In the genomic region with DNA sequence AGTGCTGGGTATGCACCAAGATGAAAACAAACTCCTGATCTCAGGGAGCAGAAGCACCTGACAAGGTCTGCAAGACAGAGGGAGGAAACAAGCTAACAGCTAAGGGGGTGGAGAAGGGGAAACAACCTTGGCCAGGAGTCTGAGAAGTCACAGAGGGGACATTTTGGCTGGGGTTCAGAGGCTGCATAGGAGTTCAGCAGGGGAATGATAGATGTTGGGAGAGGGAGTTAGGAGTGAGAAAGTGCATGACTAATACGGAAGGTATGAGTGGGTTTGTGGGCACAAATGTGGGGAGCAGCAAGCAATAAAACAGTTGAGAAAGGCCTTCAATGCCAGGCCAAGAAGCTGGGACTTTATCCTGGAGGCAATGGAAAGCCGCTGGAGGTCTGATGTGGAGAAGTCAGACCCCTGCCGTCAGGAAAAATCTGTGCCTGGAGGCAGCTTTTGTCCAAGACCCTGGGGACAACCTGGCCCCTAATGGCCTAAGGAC, we compare ENCODE assay signal across 11 cellular contexts. TPM values are rescaled to one million over a fixed set of nuclear protein-coding genes. Genes with fewer than 3 reads are reported as not detected.
DNase-seq lines count a peak whose midpoint lies in the region; ATAC-seq, FAIRE-seq and TF ChIP-seq lines count a peak whose summit lies in the region.
"Had no signal": no experiment of that assay in that cellular context is flagged by ENCODE, and none has a peak within 500 bp of the region (broad histone marks: within the 10 kb centered on the region; RNA-seq: fewer than 3 reads in every experiment).

No MANE protein-coding gene starts in this region.

- H3K36me3 ChIP-seq in A673 (ENCODE audit: insufficient read depth, low read length, poor library complexity, severe bottlenecking) (peaks cover 40% of the 10 kb centered on the region), ascending aorta (peaks cover 29 to 39% of the 10 kb centered on the region in 2 donors), keratinocyte (ENCODE audit: control insufficient read depth in 2 of 2, extremely low read depth in 1 of 2, insufficient read depth in 2 of 2, low read length in 2 of 2) (peaks cover 48 to 77% of the 10 kb centered on the region in 2 experiments)

- H3K9me3 ChIP-seq in A673 (ENCODE audit: low read depth, low read length, poor library complexity, severe bottlenecking) (no peaks in the 10 kb centered on the region), ascending aorta (no peaks in the 10 kb centered on the region), keratinocyte (ENCODE audit: control insufficient read depth, low read depth, low read length) (no peaks in the 10 kb centered on the region)

- no peaks in the 10 kb centered on the region for H3K27me3 ChIP-seq in A673 (replicated peaks; ENCODE audit: insufficient read depth, low read depth, low read length, poor library complexity)
- no peaks in the 10 kb centered on the region for H3K27me3 ChIP-seq in ascending aorta
- H3K27me3 ChIP-seq in keratinocyte (ENCODE audit: control insufficient read depth, extremely low read depth, insufficient read depth, low read length), result no peaks in the 10 kb centered on the region

- BruUV-seq in A673 (replicated peaks; lab: Mats Ljungman, UMichigan), result no TSS peak

- TF ChIP-seq CTCF in A673 (conservative IDR thresholded peaks at IDR 0.05; ENCODE audit: low read depth, low read length) (no peak), ascending aorta (IDR thresholded peaks at IDR 0.05) (no peak), keratinocyte (optimal IDR thresholded peaks at IDR 0.05 in 1 of 3, IDR thresholded peaks at IDR 0.05 in 1 of 3, conservative IDR thresholded peaks at IDR 0.05 in 1 of 3; ENCODE audit: extremely low read depth in 1 of 3, insufficient read depth in 2 of 3, low read length in 3 of 3) (no peak)

- dilution Hi-C loops in keratinocyte (cut with MboI; ENCODE audit: extremely low pct_ligation_motif_present, low sequenced_read_pairs), result no loop called here

- no peak overlapping the region for H3K4me3 ChIP-seq in A673 (ENCODE audit: low read depth, low read length, poor library complexity, severe bottlenecking)
- H3K4me3 ChIP-seq in ascending aorta, result no peak overlapping the region
- peak overlapping the region in 2 of 3 experiments; percentile 11 to 36 for H3K4me3 ChIP-seq in keratinocyte (ENCODE audit: control insufficient read depth in 2 of 3, extremely low read depth in 1 of 3, insufficient read depth in 2 of 3, low read depth in 1 of 3, low read length in 3 of 3)
- H3K4me3 ChIP-seq: SK-N-MC had no signal

- POLR2A ChIA-PET in A673 (lab: Charles Lee; ENCODE audit: low non-redundant PET), result no interaction called here

- peaks cover 15% of the 10 kb centered on the region for H3K9me1 ChIP-seq in keratinocyte (ENCODE audit: control insufficient read depth, extremely low read depth, insufficient read depth, low read length)

- H3K27ac ChIP-seq in A673 (ENCODE audit: low read depth, low read length, poor library complexity, severe bottlenecking) (peak overlapping the region; percentile 77), ascending aorta (peak overlapping the region; percentile 43 to 56), keratinocyte (ENCODE audit: control insufficient read depth, insufficient read depth, low read length) (peak overlapping the region; percentile 66)
- H3K27ac ChIP-seq: SK-N-MC had no signal

- FAIRE-seq in keratinocyte (lab: Jason Lieb, UNC), result peak; percentile 96

- H4K20me1 ChIP-seq in keratinocyte (ENCODE audit: control insufficient read depth, extremely low read depth, insufficient read depth, low read length), result peaks cover 60% of the 10 kb centered on the region

- DNase-seq in A673 (ENCODE audit: low spot score) (no peak), HK-2 (ENCODE audit: unreplicated experiment) (peak; percentile 69), ascending aorta (ENCODE audit: low spot score in 2 of 2) (no peak), keratinocyte (ENCODE audit: low read depth, low spot score) (no peak), cerebellar cortex (ENCODE audit: low spot score) (no peak), KBM-7 (no peak), NCI-H526 treated with DMSO at 0.1 percent for 48 hours (lab: John Stamatoyannopoulos, UW) (no peak)
- DNase-seq: activated naive CD4-positive, alpha-beta T cell; stimulated activated CD4-positive, alpha-beta T cell treated with anti-CD3 and anti-CD28 coated beads, Interleukin-1b, Interleukin-23, amount 100 ng/mL, for 48 hours had no signal

- in situ Hi-C loops in KBM-7 (cut with MboI; ENCODE audit: low pct_unique_long_range_greater_than_20kb, low sequenced_read_pairs), result no loop called here

- peaks cover 90% of the 10 kb centered on the region for H3K79me2 ChIP-seq in keratinocyte (ENCODE audit: control insufficient read depth, insufficient read depth, low read length)

- peaks cover 41% of the 10 kb centered on the region for H3K4me1 ChIP-seq in A673 (ENCODE audit: insufficient read depth, low read length, poor library complexity, severe bottlenecking)
- peaks cover 11 to 21% of the 10 kb centered on the region in 2 donors for H3K4me1 ChIP-seq in ascending aorta
- H3K4me1 ChIP-seq in keratinocyte (ENCODE audit: control insufficient read depth, extremely low read depth, insufficient read depth, low read length), result peaks cover 56% of the 10 kb centered on the region

- H3K4me2 ChIP-seq in keratinocyte (ENCODE audit: control insufficient read depth, extremely low read depth, insufficient read depth, low read depth, low read length), result peak overlapping the region; percentile 66

- ATAC-seq in GM19463 (IDR thresholded peaks at IDR 0.05; ENCODE audit: unreplicated experiment), result no peak

- intact Hi-C loops in A673 (cut with micrococcal nuclease; ENCODE audit: unreplicated experiment) (no loop called here), ascending aorta (cut with DNase I) (no loop called here)

- no peak overlapping the region for H2AFZ ChIP-seq in keratinocyte (ENCODE audit: control insufficient read depth, low read length)

- CTCF ChIA-PET in A673 (lab: Charles Lee), result no interaction called here

- H3K9ac ChIP-seq in keratinocyte (ENCODE audit: control insufficient read depth, extremely low read depth, insufficient read depth, low read length), result peak overlapping the region; percentile 52

RNA-seq across cellular contexts. Expression of gene EPHA2, which starts 16.4 kb away (rescaled TPM):
- total RNA-seq in A673 (2021), result 70.5 and 91.6 TPM in 2 replicates
- total RNA-seq in ascending aorta, result 42.7 TPM
- polyA plus RNA-seq in keratinocyte, result 55.6 to 70.9 TPM (median 60.3 TPM) in 3 replicates
- polyA plus RNA-seq in keratinocyte (2011; ENCODE audit: low read depth), result 31.9 TPM
- polyA plus RNA-seq in keratinocyte (2011; cell fraction: cytosol; rRNA removed), result 36.6 and 49.9 TPM in 2 replicates
- 176 and 195 TPM in 2 replicates for polyA plus RNA-seq in keratinocyte (2011; cell fraction: nucleus; rRNA removed)
- polyA plus RNA-seq in keratinocyte (2012; ENCODE audit: low replicate concordance), result 64.4 and 71.6 TPM in 2 replicates
- polyA minus RNA-seq in keratinocyte, result 113 to 223 TPM (median 129 TPM) in 3 replicates
- polyA minus RNA-seq in keratinocyte (2011; cell fraction: cytosol; rRNA and poly(A)+ RNA removed), result 152 TPM
- polyA minus RNA-seq in keratinocyte (2011; cell fraction: nucleus; rRNA and poly(A)+ RNA removed), result 153 and 207 TPM in 2 replicates

Comparison
In these comparisons a context has a peak if more than half of its experiments do, and no peak if none do; other contexts are left out.
1. H3K4me3 ChIP-seq: peak in keratinocyte (2 of 3); none in A673 (single experiment) and ascending aorta (0 of 2).
2. Peak in every context shown above with its lines, with median percentiles within 50 percentile points of each other: H3K27ac ChIP-seq.